In genomic region chr1:43426221-43426620, GRCh38 we compare ENCODE assay signal across 28 cellular contexts.
"Had no signal": no experiment of that assay in that cellular context is flagged by ENCODE, and none has a peak within 500 bp of the region (broad histone marks: within the 10 kb centered on the region; RNA-seq: fewer than 3 reads in every experiment).

No MANE protein-coding gene starts in this region.

- H3K4me1 Mint-ChIP-seq: activated naive CD8-positive, alpha-beta T cell treated with anti-CD3 and anti-CD28 coated beads, Interleukin-2, amount 50 U/mL, for 24 hours; brain had no signal

- H3K4me3 ChIP-seq: MG63, SJSA1 had no signal

- DNase-seq: activated CD4-positive, alpha-beta T cell treated with anti-CD3 and anti-CD28 coated beads, Interleukin-2, amount 10 ng/mL, durations not matched to agents 24 days and 14 days; activated CD4-positive, alpha-beta T cell treated with anti-CD3 and anti-CD28 coated beads, Interleukin-2, amount 50 U/mL, for 4 hours; activated CD8-positive, alpha-beta T cell treated with anti-CD3 and anti-CD28 coated beads for 36 hours; activated gamma-delta T cell; activated naive CD4-positive, alpha-beta T cell treated with anti-CD3 and anti-CD28 coated beads for 36 hours; activated naive CD8-positive, alpha-beta T cell treated with anti-CD3 and anti-CD28 coated beads, Interleukin-2, amount 50 U/mL, for 24 hours; activated T-cell treated with anti-CD3 and anti-CD28 coated beads, Interleukin-2, amount 50 U/mL, for 1 hour; anterior cingulate cortex; caudate nucleus; cerebellar nuclear complex; Kasumi-1; KG1; MG63; MV-4-11; NCI-H1092; NCI-H1436 treated with DMSO at 0.1 percent for 48 hours; NCI-H1694 treated with DMSO at 0.1 percent for 48 hours; NCI-H2029; NCI-H345; NCI-H524 treated with DMSO at 0.1 percent for 48 hours; SHP77 treated with DMSO at 0.1 percent for 48 hours; SK-N-SH; T1000 had no signal

- H3K4me1 ChIP-seq: SJSA1 had no signal

- ATAC-seq: activated CD8-positive, alpha-beta T cell treated with anti-CD3 and anti-CD28 coated beads for 36 hours; activated naive CD8-positive, alpha-beta T cell treated with anti-CD3 and anti-CD28 coated beads, Interleukin-2, amount 50 U/mL, for 24 hours; Panc1 had no signal

- H3K9me3 ChIP-seq: MG63, SJSA1, SK-N-SH had no signal

- H3K27me3 Mint-ChIP-seq: activated CD4-positive, alpha-beta T cell treated with anti-CD3 and anti-CD28 coated beads, Interleukin-2, amount 10 ng/mL, durations not matched to agents 24 days and 14 days; activated CD8-positive, alpha-beta T cell treated with anti-CD3 and anti-CD28 coated beads for 36 hours; activated naive CD8-positive, alpha-beta T cell; activated naive CD8-positive, alpha-beta T cell treated with anti-CD3 and anti-CD28 coated beads, Interleukin-2, amount 50 U/mL, for 24 hours; brain had no signal

- H3K9me3 Mint-ChIP-seq: activated CD4-positive, alpha-beta T cell treated with anti-CD3 and anti-CD28 coated beads, Interleukin-2, amount 10 ng/mL, durations not matched to agents 24 days and 14 days; activated CD8-positive, alpha-beta T cell treated with anti-CD3 and anti-CD28 coated beads for 36 hours; activated naive CD4-positive, alpha-beta T cell treated with anti-CD3 and anti-CD28 coated beads for 36 hours; activated naive CD8-positive, alpha-beta T cell treated with anti-CD3 and anti-CD28 coated beads, Interleukin-2, amount 50 U/mL, for 24 hours; activated T-helper 2 cell treated with anti-CD3 and anti-CD28 coated beads, Interferon-gamma antibody, Interleukin-2, Interleukin-4, amounts not matched to agents 10 μg/mL and 5 μg/mL and 100 μg/mL, durations not matched to agents 14 hours and 24 hours and 36 hours; brain had no signal

- H3K36me3 Mint-ChIP-seq: activated naive CD8-positive, alpha-beta T cell had no signal

- H3K27me3 ChIP-seq: MG63, SJSA1 had no signal

- H3K4me3 Mint-ChIP-seq: activated CD4-positive, alpha-beta T cell treated with anti-CD3 and anti-CD28 coated beads, Interleukin-2, amount 10 ng/mL, durations not matched to agents 24 days and 14 days; activated CD8-positive, alpha-beta T cell treated with anti-CD3 and anti-CD28 coated beads for 36 hours; activated naive CD4-positive, alpha-beta T cell treated with anti-CD3 and anti-CD28 coated beads for 36 hours; activated naive CD8-positive, alpha-beta T cell; activated naive CD8-positive, alpha-beta T cell treated with anti-CD3 and anti-CD28 coated beads, Interleukin-2, amount 50 U/mL, for 24 hours; brain had no signal

- H3K27ac Mint-ChIP-seq: activated CD4-positive, alpha-beta T cell treated with anti-CD3 and anti-CD28 coated beads, Interleukin-2, amount 10 ng/mL, durations not matched to agents 24 days and 14 days; activated naive CD4-positive, alpha-beta T cell treated with anti-CD3 and anti-CD28 coated beads for 36 hours; activated naive CD8-positive, alpha-beta T cell; activated T-helper 2 cell treated with anti-CD3 and anti-CD28 coated beads, Interferon-gamma antibody, Interleukin-2, Interleukin-4, amounts not matched to agents 10 μg/mL and 5 μg/mL and 100 μg/mL, durations not matched to agents 14 hours and 24 hours and 36 hours; brain had no signal

- H3K27ac ChIP-seq: SJSA1 had no signal
